ENCODE assay signal across 28 cellular contexts in the genomic region with DNA sequence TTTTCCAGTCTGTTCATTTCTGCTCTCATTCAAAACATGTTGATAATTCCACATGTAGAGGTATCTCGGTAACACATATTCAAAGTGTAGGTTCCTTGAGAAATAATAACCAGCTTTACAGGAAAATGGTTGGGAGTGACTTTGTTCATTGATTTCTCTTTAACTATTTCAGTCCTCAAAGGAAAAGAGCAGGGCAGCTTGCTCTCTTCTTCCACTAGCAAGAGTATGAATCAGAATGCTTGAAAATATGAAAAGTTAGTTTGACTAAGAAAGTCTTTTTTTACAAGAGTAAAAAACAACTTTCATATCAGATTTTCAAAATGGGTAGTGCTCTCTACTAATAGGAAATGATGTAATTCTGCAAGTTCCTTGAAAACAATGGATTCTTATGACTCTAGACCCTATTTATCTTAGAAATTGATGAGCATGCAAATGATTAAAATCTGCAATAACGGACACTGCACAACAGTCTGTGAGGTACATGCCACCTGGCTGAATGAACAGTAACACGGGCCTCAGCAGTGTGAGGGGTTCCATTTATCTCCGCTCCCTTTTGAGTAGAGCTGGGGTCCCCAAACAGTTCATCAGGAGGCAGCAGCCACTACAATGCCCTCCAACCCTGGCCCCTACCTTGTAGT.
DNase-seq lines count a peak whose midpoint lies in the region; ATAC-seq, FAIRE-seq and TF ChIP-seq lines count a peak whose summit lies in the region.
"Had no signal": no experiment of that assay in that cellular context is flagged by ENCODE, and none has a peak within 500 bp of the region (broad histone marks: within the 10 kb centered on the region; RNA-seq: fewer than 3 reads in every experiment).

No MANE protein-coding gene starts in this region.

- no peak overlapping the region for H3K9ac ChIP-seq in K562 (ENCODE audit: insufficient read depth in 1 of 2, low read depth in 2 of 2, low read length in 2 of 2)

- 4% methylated on average over 4 of the region's 4 CpGs for WGBS in K562 (ENCODE audit: insufficient coverage, low coverage, missing lambda C conversion rate)
- WGBS in pancreas, 2 donors = 67 to 78% methylated on average over 4 of the region's 4 CpGs

- CTCF ChIA-PET in K562 (lab: Yijun Ruan, JAX; ENCODE audit: low intra/inter-chr PET ratio) = no interaction called here
- CTCF ChIA-PET in activated CD8-positive, alpha-beta memory T cell treated with anti-CD3 and anti-CD28 coated beads, Interleukin-2, amount 10 ng/mL, durations not matched to agents 7 days and 5 days (lab: Charles Lee) = interaction anchor here (0.6 kb wide), 1 partner anchor 28 kb away, joined by 3 read pairs; no protein-coding TSS in a partner anchor

- TF ChIP-seq CTCF in RWPE2 (IDR thresholded peaks at IDR 0.05; ENCODE audit: poor library complexity, severe bottlenecking) (no peak), K562 (IDR thresholded peaks at IDR 0.05 in 2 of 3, conservative IDR thresholded peaks at IDR 0.05 in 1 of 3; ENCODE audit: insufficient read depth in 2 of 3, low read depth in 1 of 3, low read length in 3 of 3) (no peak), pancreas (IDR thresholded peaks at IDR 0.05) (no peak)

- H3K9me3 ChIP-seq in RWPE2 (ENCODE audit: severe bottlenecking) = no peaks in the 10 kb centered on the region
- H3K9me3 ChIP-seq in K562 (replicated peaks; ENCODE audit: control insufficient read depth, insufficient read depth, low read depth, low read length) = no peaks in the 10 kb centered on the region
- H3K9me3 ChIP-seq in pancreas = no peaks in the 10 kb centered on the region
- H3K9me3 ChIP-seq in HAP-1 = no peaks in the 10 kb centered on the region
- H3K9me3 ChIP-seq: colonic mucosa, testis had no signal

- H3K36me3 ChIP-seq in RWPE2 (ENCODE audit: low read depth) (peaks cover 55% of the 10 kb centered on the region), K562 (ENCODE audit: control insufficient read depth, insufficient read depth, low read length) (no peaks in the 10 kb centered on the region), pancreas (no peaks in the 10 kb centered on the region), HAP-1 (replicated peaks) (no peaks in the 10 kb centered on the region)
- H3K36me3 ChIP-seq: colonic mucosa had no signal

- H3K27ac Mint-ChIP-seq in activated T-cell treated with anti-CD3 and anti-CD28 coated beads, Interleukin-2, amount 50 U/mL, for 24 hours = peak overlapping the region; percentile 69
- no peak overlapping the region for H3K27ac Mint-ChIP-seq in activated CD8-positive, alpha-beta memory T cell treated with anti-CD3 and anti-CD28 coated beads, Interleukin-2, amount 10 ng/mL, durations not matched to agents 7 days and 5 days
- H3K27ac Mint-ChIP-seq: HFFc6; stimulated activated naive B cell treated with anti-CD40 and anti-IgM and Interleukin-4, amounts not matched to agents 10 μg/mL and 1 μg/mL and 100 μg/mL, for 72 hours; T-helper 2 cell treated with Interferon-gamma antibody and Interleukin-4, amounts not matched to agents 5 μg/mL and 100 μg/mL, for 36 hours had no signal

- TF ChIP-seq POLR2A in K562 (conservative IDR thresholded peaks at IDR 0.05) = no peak

- H3K27me3 ChIP-seq in RWPE2 (ENCODE audit: insufficient read depth, poor library complexity, severe bottlenecking) = no peaks in the 10 kb centered on the region
- H3K27me3 ChIP-seq in K562 (ENCODE audit: control insufficient read depth in 2 of 2, insufficient read depth in 2 of 2, low read length in 2 of 2) = no peaks in the 10 kb centered on the region
- no peaks in the 10 kb centered on the region for H3K27me3 ChIP-seq in pancreas
- no peaks in the 10 kb centered on the region for H3K27me3 ChIP-seq in HAP-1 (ENCODE audit: low read depth)
- H3K27me3 ChIP-seq: colonic mucosa, testis had no signal

- H4K20me1 ChIP-seq in K562 (replicated peaks; ENCODE audit: control insufficient read depth, insufficient read depth, low read length) = no peaks in the 10 kb centered on the region

- no TSS peak for BruUV-seq in K562 (replicated peaks; lab: Mats Ljungman, UMichigan)

- H3K9me3 Mint-ChIP-seq in activated T-cell treated with anti-CD3 and anti-CD28 coated beads, Interleukin-2, amount 50 U/mL, for 24 hours = no peaks in the 10 kb centered on the region
- H3K9me3 Mint-ChIP-seq in activated CD8-positive, alpha-beta memory T cell treated with anti-CD3 and anti-CD28 coated beads, Interleukin-2, amount 10 ng/mL, durations not matched to agents 7 days and 5 days (ENCODE audit: low read depth) = no peaks in the 10 kb centered on the region
- H3K9me3 Mint-ChIP-seq: HFFc6; T-helper 2 cell treated with Interferon-gamma antibody and Interleukin-4, amounts not matched to agents 5 μg/mL and 100 μg/mL, for 36 hours had no signal

- no peaks in the 10 kb centered on the region for H3K27me3 Mint-ChIP-seq in activated T-cell treated with anti-CD3 and anti-CD28 coated beads, Interleukin-2, amount 50 U/mL, for 24 hours
- no peaks in the 10 kb centered on the region for H3K27me3 Mint-ChIP-seq in activated CD8-positive, alpha-beta memory T cell treated with anti-CD3 and anti-CD28 coated beads, Interleukin-2, amount 10 ng/mL, durations not matched to agents 7 days and 5 days
- H3K27me3 Mint-ChIP-seq: stimulated activated naive B cell treated with anti-CD40 and anti-IgM and Interleukin-4, amounts not matched to agents 10 μg/mL and 1 μg/mL and 100 μg/mL, for 72 hours had no signal

- H3K4me1 ChIP-seq in RWPE2 (ENCODE audit: insufficient read depth, poor library complexity, severe bottlenecking) (no peaks in the 10 kb centered on the region), K562 (replicated peaks in 1 of 2; ENCODE audit: control insufficient read depth in 2 of 2, insufficient read depth in 2 of 2, low read length in 2 of 2) (no peaks in the 10 kb centered on the region), pancreas (peaks cover 21 to 36% (median 25%) of the 10 kb centered on the region in 3 donors), HAP-1 (peaks cover 8% of the 10 kb centered on the region)
- H3K4me1 ChIP-seq: colonic mucosa had no signal

- H3K4me1 Mint-ChIP-seq in activated T-cell treated with anti-CD3 and anti-CD28 coated beads, Interleukin-2, amount 50 U/mL, for 24 hours (ENCODE audit: low read depth) = peaks cover 12% of the 10 kb centered on the region
- peaks cover 4% of the 10 kb centered on the region for H3K4me1 Mint-ChIP-seq in activated CD8-positive, alpha-beta memory T cell treated with anti-CD3 and anti-CD28 coated beads, Interleukin-2, amount 10 ng/mL, durations not matched to agents 7 days and 5 days

- no peak overlapping the region for H3K4me3 ChIP-seq in RWPE2 (ENCODE audit: severe bottlenecking)
- H3K4me3 ChIP-seq in K562 = no peak overlapping the region
- peak overlapping the region in 1 of 4 donors; percentile 8 for H3K4me3 ChIP-seq in pancreas
- H3K4me3 ChIP-seq in HAP-1 = no peak overlapping the region
- H3K4me3 ChIP-seq: colonic mucosa, testis had no signal

- intact Hi-C loops in K562 (cut with micrococcal nuclease) (no loop called here), pancreas (cut with DNase I) (no loop called here)

- no peak for TF ChIP-seq EP300 in K562 (IDR thresholded peaks at IDR 0.05; ENCODE audit: low read length)

- DNase-seq in activated T-cell treated with anti-CD3 and anti-CD28 coated beads, Interleukin-2, amount 50 U/mL, for 24 hours = no peak
- no peak for DNase-seq in activated T-cell treated with anti-CD3 and anti-CD28 coated beads for 4 hours
- DNase-seq in RWPE2 (ENCODE audit: low spot score) = no peak
- DNase-seq in K562 (ENCODE audit: extremely low read depth in 1 of 4, low spot score in 3 of 4) = no peak
- DNase-seq in pancreas = no peak
- DNase-seq in activated CD8-positive, alpha-beta memory T cell treated with anti-CD3 and anti-CD28 coated beads, Interleukin-2, amount 10 ng/mL, durations not matched to agents 7 days and 5 days = no peak
- no peak for DNase-seq in HAP-1 (ENCODE audit: low spot score in 2 of 2)
- DNase-seq: activated CD4-positive, alpha-beta T cell treated with anti-CD3 and anti-CD28 coated beads, Interleukin-2, amount 50 U/mL, for 1 hour; activated CD8-positive, alpha-beta memory T cell treated with anti-CD3 and anti-CD28 coated beads, Interleukin-2, amount 50 U/mL, for 48 hours; amniotic stem cell; CD4-positive, alpha-beta memory T cell; colonic mucosa; effector memory CD4-positive, alpha-beta T cell; HFFc6; kidney glomerular epithelial cell; NCI-H1694 treated with DMSO at 0.1 percent for 48 hours; NCI-H2171 treated with DMSO at 0.1 percent for 48 hours; NCI-H524; PC-3; stimulated activated CD4-positive, alpha-beta T cell treated with anti-CD3 and anti-CD28 coated beads, Interleukin-15, amount 100 ng/mL, for 24 hours; stimulated activated naive B cell treated with anti-CD40 and anti-IgM and Interleukin-4, amounts not matched to agents 10 μg/mL and 1 μg/mL and 100 μg/mL, for 72 hours; testis had no signal

- H3K27ac ChIP-seq in RWPE2 (ENCODE audit: poor library complexity, severe bottlenecking) (peak overlapping the region; percentile 9), K562 (ENCODE audit: extremely low read depth, low read depth, low read length) (no peak overlapping the region), pancreas (peak overlapping the region; percentile 33 to 80 (median 46))
- H3K27ac ChIP-seq: colonic mucosa had no signal

- no peak overlapping the region for H2AFZ ChIP-seq in K562 (ENCODE audit: low read depth, low read length)

- H3K4me3 Mint-ChIP-seq in activated T-cell treated with anti-CD3 and anti-CD28 coated beads, Interleukin-2, amount 50 U/mL, for 24 hours = no peak overlapping the region
- H3K4me3 Mint-ChIP-seq in activated CD8-positive, alpha-beta memory T cell treated with anti-CD3 and anti-CD28 coated beads, Interleukin-2, amount 10 ng/mL, durations not matched to agents 7 days and 5 days = no peak overlapping the region
- H3K4me3 Mint-ChIP-seq: HFFc6; stimulated activated naive B cell treated with anti-CD40 and anti-IgM and Interleukin-4, amounts not matched to agents 10 μg/mL and 1 μg/mL and 100 μg/mL, for 72 hours; T-helper 2 cell treated with Interferon-gamma antibody and Interleukin-4, amounts not matched to agents 5 μg/mL and 100 μg/mL, for 36 hours had no signal

- FAIRE-seq in K562 (lab: Jason Lieb, UNC) = no peak
- FAIRE-seq in pancreas (lab: Jason Lieb, UNC) = no peak
- FAIRE-seq: A204.1, bronchial epithelial cell, GM12891, urothelium cell line had no signal

- ATAC-seq in RWPE2 (ENCODE audit: low read depth) (no peak), K562 (no peak), pancreas (peak in 2 of 4 donors; percentile 5 to 20), HG03135 (IDR thresholded peaks at IDR 0.05; ENCODE audit: unreplicated experiment) (no peak)
- ATAC-seq in activated CD8-positive, alpha-beta memory T cell treated with anti-CD3 and anti-CD28 coated beads, Interleukin-2, amount 10 ng/mL, durations not matched to agents 7 days and 5 days = no peak
- ATAC-seq: PC-3 had no signal

- no peak for TF ChIP-seq RAD21 in K562 (CRISPR knock-in tag; conservative IDR thresholded peaks at IDR 0.05 in 1 of 2, IDR thresholded peaks at IDR 0.05 in 1 of 2)

- no peaks in the 10 kb centered on the region for H3K9me1 ChIP-seq in K562 (ENCODE audit: control insufficient read depth, insufficient read depth, low read length)

- no peak overlapping the region for H3K4me2 ChIP-seq in K562 (ENCODE audit: insufficient read depth, low read length)

- no peaks in the 10 kb centered on the region for H3K79me2 ChIP-seq in K562 (ENCODE audit: control insufficient read depth, insufficient read depth, low read length)

- in situ Hi-C loops in K562 (cut with MboI) = no loop called here
- in situ Hi-C loops in HAP-1 (cut with MboI; ENCODE audit: low sequenced_read_pairs) = no loop called here

- no peaks in the 10 kb centered on the region for H3K36me3 Mint-ChIP-seq in activated T-cell treated with anti-CD3 and anti-CD28 coated beads, Interleukin-2, amount 50 U/mL, for 24 hours (ENCODE audit: low read depth)
- H3K36me3 Mint-ChIP-seq in activated CD8-positive, alpha-beta memory T cell treated with anti-CD3 and anti-CD28 coated beads, Interleukin-2, amount 10 ng/mL, durations not matched to agents 7 days and 5 days = no peaks in the 10 kb centered on the region
- H3K36me3 Mint-ChIP-seq: CD4-positive, alpha-beta memory T cell had no signal

- POLR2A ChIA-PET in K562 (lab: Yijun Ruan, JAX) = no interaction called here
